27 cellular contexts compared by ENCODE assay signal in the genomic region with DNA sequence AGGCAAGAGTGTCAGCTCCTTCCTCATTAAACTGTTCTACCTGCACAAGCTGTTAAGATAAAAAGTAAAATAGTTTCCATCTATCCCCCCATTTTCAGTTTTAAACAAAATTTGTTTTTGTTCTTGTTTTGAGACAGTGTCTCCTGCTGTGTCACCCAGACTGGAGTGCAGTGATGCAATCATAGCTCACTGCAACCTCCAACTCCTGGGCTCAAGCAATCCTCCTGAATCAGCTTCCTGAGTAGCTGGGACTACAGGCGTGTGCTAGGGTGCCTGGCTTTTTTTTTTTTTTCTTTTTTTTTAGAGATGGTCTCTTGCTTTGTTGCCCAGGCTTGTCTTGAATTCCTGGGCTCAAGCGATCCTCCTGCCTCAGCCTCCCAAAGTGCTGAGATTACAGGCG.
DNase-seq lines count a peak whose midpoint lies in the region; ATAC-seq, FAIRE-seq and TF ChIP-seq lines count a peak whose summit lies in the region.
"Had no signal": no experiment of that assay in that cellular context is flagged by ENCODE, and none has a peak within 500 bp of the region (broad histone marks: within the 10 kb centered on the region; RNA-seq: fewer than 3 reads in every experiment).

No MANE protein-coding gene starts in this region.

- TF ChIP-seq CTCF in bronchial epithelial cell (IDR thresholded peaks at IDR 0.05; ENCODE audit: insufficient read depth, low read length, severe bottlenecking) (no peak), foreskin keratinocyte (conservative IDR thresholded peaks at IDR 0.05) (no peak), BE2C (IDR thresholded peaks at IDR 0.05; ENCODE audit: low read depth, low read length) (no peak)

- H3K27ac ChIP-seq in foreskin keratinocyte = no peak overlapping the region
- H3K27ac ChIP-seq: KMS-11, Peyer's patch, spleen, tibial nerve had no signal

- DNase-seq in Daoy (ENCODE audit: low read depth) (peak; percentile 41), MV-4-11 (lab: John Stamatoyannopoulos, UW) (peak; percentile 13), bronchial epithelial cell (ENCODE audit: low read depth) (peak; percentile 80), foreskin keratinocyte (peak; percentile 48 to 60), BE2C (no peak), GF-D8 (lab: John Stamatoyannopoulos, UW) (no peak)
- DNase-seq: activated CD4-positive, CD25-positive, alpha-beta regulatory T cell treated with anti-CD3 and anti-CD28 coated beads, Interleukin-2, amount 50 U/mL, for 72 hours; activated CD8-positive, alpha-beta T cell treated with anti-CD3 and anti-CD28 coated beads for 36 hours; anterior cingulate cortex; DMS79 treated with DMSO at 0.1 percent for 48 hours; HFFc6; midbrain; naive thymus-derived CD8-positive, alpha-beta T cell; NCI-H1048; NCI-H1694; NCI-H510A treated with DMSO at 0.1 percent for 48 hours; Peyer's patch; SIG-M5; spleen had no signal

- ATAC-seq in foreskin keratinocyte (peak; percentile 75), GM18858 (IDR thresholded peaks at IDR 0.05; ENCODE audit: unreplicated experiment) (no peak), GM21515 (IDR thresholded peaks at IDR 0.05; ENCODE audit: unreplicated experiment) (no peak)
- ATAC-seq: activated CD8-positive, alpha-beta T cell treated with anti-CD3 and anti-CD28 coated beads for 36 hours; activated T-helper 17 cell treated with anti-CD3 and anti-CD28 coated beads, Interleukin-2, amount 50 U/mL, for 72 hours; naive thymus-derived CD8-positive, alpha-beta T cell had no signal

- no peaks in the 10 kb centered on the region for H3K4me1 ChIP-seq in foreskin keratinocyte
- H3K4me1 ChIP-seq in BE2C = no peaks in the 10 kb centered on the region
- H3K4me1 ChIP-seq: Peyer's patch, spleen, tibial nerve had no signal

- no peaks in the 10 kb centered on the region for H3K9me3 ChIP-seq in BE2C
- H3K9me3 ChIP-seq: Peyer's patch, spleen, tibial nerve had no signal

- no peaks in the 10 kb centered on the region for H3K36me3 ChIP-seq in bronchial epithelial cell (ENCODE audit: control insufficient read depth, insufficient read depth, low read length)
- H3K36me3 ChIP-seq in BE2C = no peaks in the 10 kb centered on the region
- H3K36me3 ChIP-seq: Peyer's patch, spleen, tibial nerve had no signal

- H3K27me3 ChIP-seq in bronchial epithelial cell (ENCODE audit: control insufficient read depth, insufficient read depth, low read length) (no peaks in the 10 kb centered on the region), foreskin keratinocyte (no peaks in the 10 kb centered on the region), BE2C (no peaks in the 10 kb centered on the region)
- H3K27me3 ChIP-seq: Peyer's patch had no signal

- H3K4me3 ChIP-seq in bronchial epithelial cell (ENCODE audit: low read depth, low read length) (no peak overlapping the region), BE2C (ENCODE audit: low read depth, low read length) (no peak overlapping the region)
- H3K4me3 ChIP-seq: Peyer's patch, spleen, tibial nerve had no signal

- no peak for FAIRE-seq in bronchial epithelial cell (lab: Jason Lieb, UNC)
- FAIRE-seq: endometrium, GM18507, keratinocyte had no signal

Comparison
In these comparisons a context has a peak if more than half of its experiments do, and no peak if none do; other contexts are left out.
1. DNase-seq: peak in Daoy (single experiment), MV-4-11 (single experiment), bronchial epithelial cell (single experiment) and foreskin keratinocyte (2 of 2); none in BE2C (single experiment) and GF-D8 (single experiment).